ENCODE assay signal across 15 cellular contexts in the genomic region with DNA sequence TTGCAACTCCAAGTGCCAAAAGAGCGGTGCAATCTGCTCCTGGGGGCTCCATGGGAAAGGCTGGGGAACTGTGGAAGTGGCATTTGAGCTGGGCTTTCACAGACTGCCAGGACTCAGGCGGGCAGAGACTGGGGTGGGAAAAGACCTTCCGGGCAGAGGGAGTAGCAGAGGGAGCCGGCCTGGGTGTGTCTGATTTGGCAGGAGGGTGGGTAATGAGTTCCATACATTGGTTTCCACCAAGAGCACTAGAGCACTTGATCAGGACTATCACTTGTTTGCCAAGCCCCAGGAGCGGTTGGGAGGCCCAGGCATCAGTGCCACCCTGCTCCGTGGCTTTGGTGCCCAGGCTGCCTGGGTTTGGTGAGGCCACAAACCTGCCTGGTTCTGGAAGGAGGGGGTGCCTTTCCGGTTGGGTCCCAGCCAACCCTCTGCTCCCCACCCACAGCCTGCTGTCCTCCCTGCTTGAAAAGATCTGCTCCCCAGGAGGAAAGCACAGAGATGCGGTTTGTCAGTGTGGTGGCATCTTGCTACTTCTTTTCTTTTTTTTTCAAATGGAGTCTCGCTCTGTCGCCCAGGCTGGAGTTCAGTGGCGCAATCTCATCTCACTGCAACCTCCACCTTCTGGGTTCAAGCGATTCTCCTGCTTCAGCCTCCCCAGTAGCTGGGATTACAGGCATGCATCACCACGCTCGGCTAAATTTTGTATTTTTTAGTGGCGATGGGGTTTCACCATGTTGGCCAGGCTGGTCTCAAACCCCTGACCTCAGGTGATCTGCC. TPM values are rescaled to one million over a fixed set of nuclear protein-coding genes. Genes with fewer than 3 reads are reported as not detected.
DNase-seq lines count a peak whose midpoint lies in the region; ATAC-seq and TF ChIP-seq lines count a peak whose summit lies in the region.
"Had no signal": no experiment of that assay in that cellular context is flagged by ENCODE, and none has a peak within 500 bp of the region (broad histone marks: within the 10 kb centered on the region; RNA-seq: fewer than 3 reads in every experiment).

No MANE protein-coding gene starts in this region.

- H3K79me2 ChIP-seq in PC-3 (ENCODE audit: low read length), result peaks cover 8% of the 10 kb centered on the region

- H3K36me3 Mint-ChIP-seq in activated CD4-positive, alpha-beta T cell treated with anti-CD3 and anti-CD28 coated beads for 36 hours (ENCODE audit: low read depth), result peaks cover 4% of the 10 kb centered on the region
- no peaks in the 10 kb centered on the region for H3K36me3 Mint-ChIP-seq in CD4-positive, alpha-beta memory T cell
- peaks cover 0 to 2% (median 0%) of the 10 kb centered on the region in 5 donors for H3K36me3 Mint-ChIP-seq in naive thymus-derived CD4-positive, alpha-beta T cell

- no peak overlapping the region for H3K4me3 ChIP-seq in CD4-positive, alpha-beta memory T cell (ENCODE audit: low read length in 2 of 2)
- H3K4me3 ChIP-seq in naive thymus-derived CD4-positive, alpha-beta T cell (ENCODE audit: low read length), result no peak overlapping the region
- H3K4me3 ChIP-seq in PC-3 (ENCODE audit: low read length), result no peak overlapping the region
- no peak overlapping the region for H3K4me3 ChIP-seq in heart right ventricle
- H3K4me3 ChIP-seq: GM23248, K562 had no signal

- no peak overlapping the region for H3K27ac ChIP-seq in CD4-positive, alpha-beta memory T cell (ENCODE audit: low read depth, low read length)
- H3K27ac ChIP-seq in RWPE1 (peak overlapping the region; percentile 58), PC-3 (ENCODE audit: low read length) (no peak overlapping the region), heart right ventricle (no peak overlapping the region)
- H3K27ac ChIP-seq in naive thymus-derived CD4-positive, alpha-beta T cell (ENCODE audit: low read depth, low read length), result no peak overlapping the region
- H3K27ac ChIP-seq: GM23248 had no signal

- no peaks in the 10 kb centered on the region for H3K36me3 ChIP-seq in CD4-positive, alpha-beta memory T cell (ENCODE audit: insufficient read depth, low read length)
- no peaks in the 10 kb centered on the region for H3K36me3 ChIP-seq in naive thymus-derived CD4-positive, alpha-beta T cell (ENCODE audit: control insufficient read depth in 2 of 3, insufficient read depth in 3 of 3, low read length in 3 of 3)
- H3K36me3 ChIP-seq in PC-3 (ENCODE audit: low read depth, low read length) (no peaks in the 10 kb centered on the region), heart right ventricle (no peaks in the 10 kb centered on the region)

- BruUV-seq in PC-3 (replicated peaks; lab: Mats Ljungman, UMichigan), result no TSS peak

- no peaks in the 10 kb centered on the region for H3K9me2 ChIP-seq in PC-3 (replicated peaks; ENCODE audit: low read length)

- H3K9me3 ChIP-seq in CD4-positive, alpha-beta memory T cell (ENCODE audit: control insufficient read depth in 1 of 2, low read length in 2 of 2), result no peaks in the 10 kb centered on the region
- no peaks in the 10 kb centered on the region for H3K9me3 ChIP-seq in naive thymus-derived CD4-positive, alpha-beta T cell (ENCODE audit: control insufficient read depth in 2 of 3, low read length in 3 of 3)
- no peaks in the 10 kb centered on the region for H3K9me3 ChIP-seq in PC-3 (ENCODE audit: low read length)
- H3K9me3 ChIP-seq in heart right ventricle, result no peaks in the 10 kb centered on the region

- H3K4me2 ChIP-seq in PC-3 (ENCODE audit: low read length), result no peak overlapping the region

- intact Hi-C loops in activated CD4-positive, alpha-beta T cell treated with anti-CD3 and anti-CD28 coated beads for 36 hours (cut with DNase I, micrococcal nuclease), result no loop called here
- intact Hi-C loops in CD4-positive, alpha-beta memory T cell (cut with micrococcal nuclease), result no loop called here
- intact Hi-C loops in naive thymus-derived CD4-positive, alpha-beta T cell (cut with micrococcal nuclease), result no loop called here
- intact Hi-C loops in PC-3 (cut with micrococcal nuclease) (no loop called here), heart right ventricle (cut with DNase I) (no loop called here)

- peaks cover 2% of the 10 kb centered on the region for H3K27me3 Mint-ChIP-seq in activated CD4-positive, alpha-beta T cell treated with anti-CD3 and anti-CD28 coated beads for 36 hours
- H3K27me3 Mint-ChIP-seq in CD4-positive, alpha-beta memory T cell, result no peaks in the 10 kb centered on the region
- peaks cover 0 to 28% (median 0%) of the 10 kb centered on the region in 5 donors for H3K27me3 Mint-ChIP-seq in naive thymus-derived CD4-positive, alpha-beta T cell

- 90% methylated on average over 15 of the region's 15 CpGs for WGBS in heart right ventricle, 2 donors

- peaks cover 30% of the 10 kb centered on the region for H3K4me1 ChIP-seq in CD4-positive, alpha-beta memory T cell (ENCODE audit: insufficient read depth, low read length)
- peaks cover 6 to 8% of the 10 kb centered on the region in 2 donors for H3K4me1 ChIP-seq in naive thymus-derived CD4-positive, alpha-beta T cell (ENCODE audit: control insufficient read depth in 2 of 2, insufficient read depth in 2 of 2, low read length in 2 of 2)
- peaks cover 2% of the 10 kb centered on the region for H3K4me1 ChIP-seq in PC-3 (ENCODE audit: insufficient read depth, low read length)
- peaks cover 0 to 22% (median 3%) of the 10 kb centered on the region in 9 donors for H3K4me1 ChIP-seq in heart right ventricle

- POLR2A ChIA-PET in activated CD4-positive, alpha-beta T cell treated with anti-CD3 and anti-CD28 coated beads for 36 hours (lab: Charles Lee), result no interaction called here
- POLR2A ChIA-PET in CD4-positive, alpha-beta memory T cell (lab: Charles Lee; ENCODE audit: partially characterized antibody), result interaction anchor here (0.6 to 16.3 kb wide), 3 partner anchors 15 to 56 kb away, joined by 3 to 563 read pairs (median 337); partner anchors contain the start of genes MRPL38, TRIM65, UNC13D and WBP2
- POLR2A ChIA-PET in RWPE1 (lab: Yijun Ruan, JAX; ENCODE audit: low non-redundant PET) (no interaction called here), PC-3 (lab: Charles Lee; ENCODE audit: unreplicated experiment) (interaction anchor here (0.6 kb wide), 3 partner anchors 9 to 115 kb away, joined by 4 to 8 read pairs (median 4); no protein-coding TSS in a partner anchor)
- POLR2A ChIA-PET in naive thymus-derived CD4-positive, alpha-beta T cell (lab: Charles Lee), result interaction anchor here (0.6 to 20.0 kb wide), 4 partner anchors 14 to 513 kb away, joined by 3 to 354 read pairs (median 8); partner anchors contain the start of genes TRIM65 and WBP2

- H4K20me1 ChIP-seq in PC-3 (ENCODE audit: low read length), result no peaks in the 10 kb centered on the region

- H3K27ac Mint-ChIP-seq in activated CD4-positive, alpha-beta T cell treated with anti-CD3 and anti-CD28 coated beads for 36 hours, result peak overlapping the region; percentile 16
- H3K27ac Mint-ChIP-seq in CD4-positive, alpha-beta memory T cell, result peak overlapping the region in 4 of 7 donors; percentile 56 to 77 (median 67)
- peak overlapping the region in 4 of 9 donors; percentile 32 to 51 (median 40) for H3K27ac Mint-ChIP-seq in naive thymus-derived CD4-positive, alpha-beta T cell

- CTCF ChIA-PET in activated CD4-positive, alpha-beta T cell treated with anti-CD3 and anti-CD28 coated beads for 36 hours (lab: Charles Lee), result interaction anchor here (0.5 to 1.1 kb wide), 4 partner anchors 8 to 440 kb away, joined by 3 to 5 read pairs (median 4); no protein-coding TSS in a partner anchor
- CTCF ChIA-PET in CD4-positive, alpha-beta memory T cell (lab: Charles Lee; ENCODE audit: partially characterized antibody), result interaction anchor here (0.8 to 14.1 kb wide), 4 partner anchors 14 to 128 kb away, joined by 3 to 266 read pairs (median 6); partner anchors contain the start of genes GALK1, TRIM65 and WBP2
- CTCF ChIA-PET in RWPE1 (lab: Yijun Ruan, JAX), result interaction anchor here (0.7 kb wide), 1 partner anchor 24 kb away, joined by 3 read pairs; no protein-coding TSS in a partner anchor
- CTCF ChIA-PET in naive thymus-derived CD4-positive, alpha-beta T cell (lab: Charles Lee), result no interaction called here
- CTCF ChIA-PET in PC-3 (lab: Charles Lee), result interaction anchor here (0.6 kb wide), 1 partner anchor 15 kb away, joined by 8 read pairs; the partner anchor contains the start of gene TRIM65

- no peak overlapping the region for H2AFZ ChIP-seq in PC-3 (ENCODE audit: low read length)
- H2AFZ ChIP-seq: GM23248 had no signal

- H3K9me3 Mint-ChIP-seq in activated CD4-positive, alpha-beta T cell treated with anti-CD3 and anti-CD28 coated beads for 36 hours (ENCODE audit: low read depth), result no peaks in the 10 kb centered on the region
- no peaks in the 10 kb centered on the region for H3K9me3 Mint-ChIP-seq in CD4-positive, alpha-beta memory T cell
- no peaks in the 10 kb centered on the region for H3K9me3 Mint-ChIP-seq in naive thymus-derived CD4-positive, alpha-beta T cell

- TF ChIP-seq CTCF in RWPE1 (conservative IDR thresholded peaks at IDR 0.05; ENCODE audit: low read depth) (no peak), PC-3 (conservative IDR thresholded peaks at IDR 0.05; ENCODE audit: low read depth, low read length) (no peak), heart right ventricle (IDR thresholded peaks at IDR 0.05) (no peak)

- no peak for ATAC-seq in activated CD4-positive, alpha-beta T cell treated with anti-CD3 and anti-CD28 coated beads for 36 hours
- ATAC-seq in naive thymus-derived CD4-positive, alpha-beta T cell, result no peak
- ATAC-seq in PC-3 (no peak), heart right ventricle (no peak)
- ATAC-seq: K562 had no signal

- DNase-seq in activated CD4-positive, alpha-beta T cell treated with anti-CD3 and anti-CD28 coated beads for 36 hours, result no peak
- no peak for DNase-seq in activated CD4-positive, alpha-beta T cell treated with anti-CD3 and anti-CD28 coated beads for 4 hours
- peak in 1 of 5 donors; percentile 19 for DNase-seq in CD4-positive, alpha-beta memory T cell
- DNase-seq in RWPE1 (ENCODE audit: low spot score) (no peak), PC-3 (no peak), NCI-H128 (lab: John Stamatoyannopoulos, UW; ENCODE audit: unreplicated experiment) (no peak), heart right ventricle (no peak)
- DNase-seq in naive thymus-derived CD4-positive, alpha-beta T cell, result no peak
- DNase-seq: 8988T, GM23248, NCI-H1092, NCI-H187, Right ventricle myocardium superior had no signal

- H3K27me3 ChIP-seq in CD4-positive, alpha-beta memory T cell (ENCODE audit: insufficient read depth, low read length), result no peaks in the 10 kb centered on the region
- H3K27me3 ChIP-seq in naive thymus-derived CD4-positive, alpha-beta T cell (ENCODE audit: control insufficient read depth in 2 of 2, insufficient read depth in 2 of 2, low read length in 2 of 2), result no peaks in the 10 kb centered on the region
- H3K27me3 ChIP-seq in PC-3 (ENCODE audit: low read length), result no peaks in the 10 kb centered on the region
- peaks cover 0 to 8% (median 0%) of the 10 kb centered on the region in 7 donors for H3K27me3 ChIP-seq in heart right ventricle

- H3K9ac ChIP-seq in PC-3 (ENCODE audit: low read length), result no peak overlapping the region
- H3K9ac ChIP-seq: GM23248 had no signal

- no peaks in the 10 kb centered on the region for H3F3A ChIP-seq in PC-3 (ENCODE audit: low read length, unreplicated experiment)

- no peak overlapping the region for H3K4me3 Mint-ChIP-seq in activated CD4-positive, alpha-beta T cell treated with anti-CD3 and anti-CD28 coated beads for 36 hours
- peak overlapping the region in 6 of 8 donors; percentile 3 to 36 (median 17) for H3K4me3 Mint-ChIP-seq in CD4-positive, alpha-beta memory T cell
- H3K4me3 Mint-ChIP-seq in naive thymus-derived CD4-positive, alpha-beta T cell, result peak overlapping the region in 7 of 10 donors; percentile 2 to 57 (median 38)
- H3K4me3 Mint-ChIP-seq: CD14-positive monocyte had no signal

- H3K4me1 Mint-ChIP-seq in activated CD4-positive, alpha-beta T cell treated with anti-CD3 and anti-CD28 coated beads for 36 hours, result peaks cover 7% of the 10 kb centered on the region
- H3K4me1 Mint-ChIP-seq in CD4-positive, alpha-beta memory T cell, result peaks cover 12 to 28% (median 20%) of the 10 kb centered on the region in 4 donors
- H3K4me1 Mint-ChIP-seq in naive thymus-derived CD4-positive, alpha-beta T cell, result peaks cover 11 to 34% (median 25%) of the 10 kb centered on the region in 7 donors

RNA-seq across cellular contexts. Expression of gene TRIM47, which starts 3.5 kb away (rescaled TPM):
- total RNA-seq in activated CD4-positive, alpha-beta T cell treated with anti-CD3 and anti-CD28 coated beads for 36 hours, result 10 to 100 TPM; 13.4 to 19.9 TPM
- 10 to 100 TPM; 17.5 to 22.6 TPM for total RNA-seq in CD4-positive, alpha-beta memory T cell
- polyA plus RNA-seq in CD4-positive, alpha-beta memory T cell, result 10 to 100 TPM; 11.2 to 26.8 TPM
- total RNA-seq in naive thymus-derived CD4-positive, alpha-beta T cell, result 10 to 100 TPM in 1 of 5 experiments, 1 to 10 TPM in 4; 2.5 to 25.6 (median 8.7) TPM
- polyA plus RNA-seq in naive thymus-derived CD4-positive, alpha-beta T cell, result 1 to 10 TPM; 6.3 to 7.7 TPM
- total RNA-seq in PC-3 (2014; rRNA removed) (73.7 and 109 TPM in 2 replicates), heart right ventricle (10 to 100 TPM in 9 of 10 donors, 1 to 10 TPM in 1; 9.3 to 53.1 (median 21.5) TPM)
- 10 to 100 TPM; 22.4 to 48.7 TPM for polyA plus RNA-seq in heart right ventricle
- polyA plus RNA-seq: CD14-positive monocyte had no signal

RNA-seq across cellular contexts. Expression of gene TRIM65, which starts 14.9 kb away (rescaled TPM):
- 10 to 100 TPM; 28.9 to 31.9 TPM for total RNA-seq in activated CD4-positive, alpha-beta T cell treated with anti-CD3 and anti-CD28 coated beads for 36 hours
- total RNA-seq in CD4-positive, alpha-beta memory T cell, result 10 to 100 TPM; 36.5 to 36.9 TPM
- polyA plus RNA-seq in CD4-positive, alpha-beta memory T cell, result 10 to 100 TPM; 17.7 to 28.8 TPM
- 10 to 100 TPM; 20.9 to 37.7 (median 29.6) TPM for total RNA-seq in naive thymus-derived CD4-positive, alpha-beta T cell
- polyA plus RNA-seq in naive thymus-derived CD4-positive, alpha-beta T cell, result 10 to 100 TPM; 14.9 to 29.6 TPM
- total RNA-seq in PC-3 (2014; rRNA removed) (32.3 and 48.9 TPM in 2 replicates), heart right ventricle (10 to 100 TPM in 1 of 10 donors, 1 to 10 TPM in 9; 5.1 to 12.7 (median 8.9) TPM)
- 10 to 100 TPM in 1 of 2 donors, 1 to 10 TPM in 1; 5.6 to 16.7 TPM for polyA plus RNA-seq in heart right ventricle

RNA-seq across cellular contexts. Expression of gene MRPL38, which starts 22.8 kb away (rescaled TPM):
- 100 to 1,000 TPM in 1 of 2 experiments, 10 to 100 TPM in 1; 98.0 to 115 TPM for total RNA-seq in activated CD4-positive, alpha-beta T cell treated with anti-CD3 and anti-CD28 coated beads for 36 hours
- total RNA-seq in CD4-positive, alpha-beta memory T cell, result 100 to 1,000 TPM; 126 to 142 TPM
- polyA plus RNA-seq in CD4-positive, alpha-beta memory T cell, result 10 to 100 TPM; 59.1 to 89.0 TPM
- total RNA-seq in naive thymus-derived CD4-positive, alpha-beta T cell, result 100 to 1,000 TPM in 4 of 5 experiments, 10 to 100 TPM in 1; 81.0 to 154 (median 128) TPM
- polyA plus RNA-seq in naive thymus-derived CD4-positive, alpha-beta T cell, result 10 to 100 TPM; 64.6 to 72.2 TPM
- 74.5 and 124 TPM in 2 replicates for total RNA-seq in PC-3 (2014; rRNA removed)
- total RNA-seq in heart right ventricle, result 100 to 1,000 TPM in 4 of 10 donors, 10 to 100 TPM in 6; 89.6 to 144 (median 96.5) TPM
- polyA plus RNA-seq in heart right ventricle, result 100 to 1,000 TPM in 1 of 2 donors, 10 to 100 TPM in 1; 86.0 to 160 TPM

RNA-seq across cellular contexts. Expression of gene WBP2, which starts 26.7 kb away (rescaled TPM):
- total RNA-seq in activated CD4-positive, alpha-beta T cell treated with anti-CD3 and anti-CD28 coated beads for 36 hours, result 10 to 100 TPM; 68.7 to 74.1 TPM
- 100 to 1,000 TPM; 159 to 160 TPM for total RNA-seq in CD4-positive, alpha-beta memory T cell
- polyA plus RNA-seq in CD4-positive, alpha-beta memory T cell, result 100 to 1,000 TPM in 1 of 2 donors, 10 to 100 TPM in 1; 80.3 to 127 TPM
- total RNA-seq in naive thymus-derived CD4-positive, alpha-beta T cell, result 100 to 1,000 TPM in 3 of 5 experiments, 10 to 100 TPM in 2; 87.7 to 159 (median 112) TPM
- 10 to 100 TPM; 84.8 to 99.4 TPM for polyA plus RNA-seq in naive thymus-derived CD4-positive, alpha-beta T cell
- total RNA-seq in PC-3 (2014; rRNA removed) (49.7 and 51.8 TPM in 2 replicates), heart right ventricle (100 to 1,000 TPM; 130 to 210 (median 173) TPM)
- 100 to 1,000 TPM; 155 to 205 TPM for polyA plus RNA-seq in heart right ventricle

RNA-seq across cellular contexts. Expression of gene UNC13D, which starts 37.7 kb away (rescaled TPM):
- total RNA-seq in activated CD4-positive, alpha-beta T cell treated with anti-CD3 and anti-CD28 coated beads for 36 hours, result 100 to 1,000 TPM; 106 to 133 TPM
- 100 to 1,000 TPM; 161 to 171 TPM for total RNA-seq in CD4-positive, alpha-beta memory T cell
- 10 to 100 TPM; 39.6 to 78.9 TPM for polyA plus RNA-seq in CD4-positive, alpha-beta memory T cell
- total RNA-seq in naive thymus-derived CD4-positive, alpha-beta T cell, result 100 to 1,000 TPM; 145 to 201 (median 152) TPM
- 10 to 100 TPM; 44.5 to 83.3 TPM for polyA plus RNA-seq in naive thymus-derived CD4-positive, alpha-beta T cell
- 43.9 and 53.8 TPM in 2 replicates for total RNA-seq in PC-3 (2014; rRNA removed)
- 10 to 100 TPM in 3 of 10 donors, 1 to 10 TPM in 7; 5.5 to 20.7 (median 8.5) TPM for total RNA-seq in heart right ventricle
- 10 to 100 TPM in 1 of 2 donors, 1 to 10 TPM in 1; 3.0 to 12.6 TPM for polyA plus RNA-seq in heart right ventricle

Comparison
In these comparisons a context has a peak if more than half of its experiments do, and no peak if none do; other contexts are left out.
1. POLR2A ChIA-PET loops: an anchor here in CD4-positive, alpha-beta memory T cell (0.6 to 16.3 kb wide), naive thymus-derived CD4-positive, alpha-beta T cell (0.6 to 20.0 kb wide) and PC-3 (0.6 kb wide); none called in activated CD4-positive, alpha-beta T cell treated with anti-CD3 and anti-CD28 coated beads for 36 hours and RWPE1.